Comparison of ENCODE assay signal across 1 cellular context in genomic region chr21:45430521-45431501, GRCh38.
TF ChIP-seq lines count a peak whose summit lies in the region.

No MANE protein-coding gene starts in this region.

TF ChIP-seq in HepG2, 621 proteins besides CTCF, POLR2A, EP300 and RAD21 (continued from another document and continues in another):
- TF ChIP-seq ZNF574 (CRISPR knock-in tag; IDR thresholded peaks at IDR 0.05) (peak; percentile 33), NR3C1 (CRISPR knock-in tag; IDR thresholded peaks at IDR 0.05) (no peak), GPN1 (CRISPR knock-in tag; IDR thresholded peaks at IDR 0.05; ENCODE audit: borderline replicate concordance) (no peak), ZNF180 (CRISPR knock-in tag; IDR thresholded peaks at IDR 0.05; ENCODE audit: borderline replicate concordance, low read depth) (no peak), ZNF124 (CRISPR knock-in tag; IDR thresholded peaks at IDR 0.05) (peak; percentile 35; the same call in 1 of the 2 replicates), ZNF577 (CRISPR knock-in tag; IDR thresholded peaks at IDR 0.05; ENCODE audit: borderline replicate concordance, low read depth) (no peak), BCLAF1 (IDR thresholded peaks at IDR 0.05) (no peak), SCMH1 (CRISPR knock-in tag; IDR thresholded peaks at IDR 0.05; ENCODE audit: borderline replicate concordance) (no peak), ZFP36L1 (CRISPR knock-in tag; IDR thresholded peaks at IDR 0.05) (no peak; the same call in 1 of the 2 replicates), TIGD3 (CRISPR knock-in tag; IDR thresholded peaks at IDR 0.05; ENCODE audit: borderline replicate concordance) (no peak), ZSCAN9 (CRISPR knock-in tag; IDR thresholded peaks at IDR 0.05; ENCODE audit: borderline replicate concordance) (peak; percentile 79; the same call in 1 of the 2 replicates), CHCHD3 (CRISPR knock-in tag; IDR thresholded peaks at IDR 0.05) (no peak), HHEX (CRISPR knock-in tag; IDR thresholded peaks at IDR 0.05) (no peak), ZKSCAN5 (CRISPR knock-in tag; IDR thresholded peaks at IDR 0.05) (no peak), ZNF24 (IDR thresholded peaks at IDR 0.05) (no peak), PHB2 (IDR thresholded peaks at IDR 0.05; ENCODE audit: partially characterized antibody) (no peak), ZFYVE20 (CRISPR knock-in tag; IDR thresholded peaks at IDR 0.05; ENCODE audit: borderline replicate concordance, low read depth) (no peak), JUNB (CRISPR knock-in tag; IDR thresholded peaks at IDR 0.05; ENCODE audit: borderline replicate concordance) (no peak), ETV6 (CRISPR knock-in tag; conservative IDR thresholded peaks at IDR 0.05) (no peak), MED8 (CRISPR knock-in tag; IDR thresholded peaks at IDR 0.05; ENCODE audit: insufficient replicate concordance) (no peak), ZNF3 (CRISPR knock-in tag; IDR thresholded peaks at IDR 0.05) (no peak), SOX6 (IDR thresholded peaks at IDR 0.05) (no peak), SOX6 (CRISPR knock-in tag; IDR thresholded peaks at IDR 0.05) (peak; percentile 91), TRIM24 (CRISPR knock-in tag; IDR thresholded peaks at IDR 0.05) (no peak), NFYB (CRISPR knock-in tag; IDR thresholded peaks at IDR 0.05) (0 out of 2 replicates have a peak, but pooled peaks have one; percentile 23), ZBTB40 (IDR thresholded peaks at IDR 0.05) (no peak), ZBTB40 (CRISPR knock-in tag; IDR thresholded peaks at IDR 0.05) (no peak), NFE2L1 (CRISPR knock-in tag; IDR thresholded peaks at IDR 0.05; ENCODE audit: borderline replicate concordance) (no peak), ZEB1 (IDR thresholded peaks at IDR 0.05; ENCODE audit: insufficient replicate concordance, low read depth) (no peak), ZFX (CRISPR knock-in tag; IDR thresholded peaks at IDR 0.05; ENCODE audit: low read depth) (peak; percentile 85), JARID2 (CRISPR knock-in tag; IDR thresholded peaks at IDR 0.05; ENCODE audit: insufficient replicate concordance) (no peak), ZBTB21 (CRISPR knock-in tag; IDR thresholded peaks at IDR 0.05) (no peak), ZNF446 (CRISPR knock-in tag; IDR thresholded peaks at IDR 0.05) (no peak)
- TF ChIP-seq, protein P1, sequence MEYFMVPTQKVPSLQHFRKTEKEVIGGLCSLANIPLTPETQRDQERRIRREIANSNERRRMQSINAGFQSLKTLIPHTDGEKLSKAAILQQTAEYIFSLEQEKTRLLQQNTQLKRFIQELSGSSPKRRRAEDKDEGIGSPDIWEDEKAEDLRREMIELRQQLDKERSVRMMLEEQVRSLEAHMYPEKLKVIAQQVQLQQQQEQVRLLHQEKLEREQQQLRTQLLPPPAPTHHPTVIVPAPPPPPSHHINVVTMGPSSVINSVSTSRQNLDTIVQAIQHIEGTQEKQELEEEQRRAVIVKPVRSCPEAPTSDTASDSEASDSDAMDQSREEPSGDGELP (IDR thresholded peaks at IDR 0.05; ENCODE audit: borderline replicate concordance, low read depth) = peak; percentile 88; the same call in 1 of the 2 replicates
- TF ChIP-seq, protein P2, sequence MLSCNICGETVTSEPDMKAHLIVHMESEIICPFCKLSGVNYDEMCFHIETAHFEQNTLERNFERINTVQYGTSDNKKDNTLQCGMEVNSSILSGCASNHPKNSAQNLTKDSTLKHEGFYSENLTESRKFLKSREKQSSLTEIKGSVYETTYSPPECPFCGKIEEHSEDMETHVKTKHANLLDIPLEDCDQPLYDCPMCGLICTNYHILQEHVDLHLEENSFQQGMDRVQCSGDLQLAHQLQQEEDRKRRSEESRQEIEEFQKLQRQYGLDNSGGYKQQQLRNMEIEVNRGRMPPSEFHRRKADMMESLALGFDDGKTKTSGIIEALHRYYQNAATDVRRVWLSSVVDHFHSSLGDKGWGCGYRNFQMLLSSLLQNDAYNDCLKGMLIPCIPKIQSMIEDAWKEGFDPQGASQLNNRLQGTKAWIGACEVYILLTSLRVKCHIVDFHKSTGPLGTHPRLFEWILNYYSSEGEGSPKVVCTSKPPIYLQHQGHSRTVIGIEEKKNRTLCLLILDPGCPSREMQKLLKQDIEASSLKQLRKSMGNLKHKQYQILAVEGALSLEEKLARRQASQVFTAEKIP (CRISPR knock-in tag; IDR thresholded peaks at IDR 0.05; ENCODE audit: borderline replicate concordance) = no peak
- TF ChIP-seq, protein P3, sequence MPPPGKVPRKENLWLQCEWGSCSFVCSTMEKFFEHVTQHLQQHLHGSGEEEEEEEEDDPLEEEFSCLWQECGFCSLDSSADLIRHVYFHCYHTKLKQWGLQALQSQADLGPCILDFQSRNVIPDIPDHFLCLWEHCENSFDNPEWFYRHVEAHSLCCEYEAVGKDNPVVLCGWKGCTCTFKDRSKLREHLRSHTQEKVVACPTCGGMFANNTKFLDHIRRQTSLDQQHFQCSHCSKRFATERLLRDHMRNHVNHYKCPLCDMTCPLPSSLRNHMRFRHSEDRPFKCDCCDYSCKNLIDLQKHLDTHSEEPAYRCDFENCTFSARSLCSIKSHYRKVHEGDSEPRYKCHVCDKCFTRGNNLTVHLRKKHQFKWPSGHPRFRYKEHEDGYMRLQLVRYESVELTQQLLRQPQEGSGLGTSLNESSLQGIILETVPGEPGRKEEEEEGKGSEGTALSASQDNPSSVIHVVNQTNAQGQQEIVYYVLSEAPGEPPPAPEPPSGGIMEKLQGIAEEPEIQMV (CRISPR knock-in tag; IDR thresholded peaks at IDR 0.05; ENCODE audit: low read depth) = no peak
- TF ChIP-seq, protein P4, sequence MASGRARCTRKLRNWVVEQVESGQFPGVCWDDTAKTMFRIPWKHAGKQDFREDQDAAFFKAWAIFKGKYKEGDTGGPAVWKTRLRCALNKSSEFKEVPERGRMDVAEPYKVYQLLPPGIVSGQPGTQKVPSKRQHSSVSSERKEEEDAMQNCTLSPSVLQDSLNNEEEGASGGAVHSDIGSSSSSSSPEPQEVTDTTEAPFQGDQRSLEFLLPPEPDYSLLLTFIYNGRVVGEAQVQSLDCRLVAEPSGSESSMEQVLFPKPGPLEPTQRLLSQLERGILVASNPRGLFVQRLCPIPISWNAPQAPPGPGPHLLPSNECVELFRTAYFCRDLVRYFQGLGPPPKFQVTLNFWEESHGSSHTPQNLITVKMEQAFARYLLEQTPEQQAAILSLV (CRISPR knock-in tag; IDR thresholded peaks at IDR 0.05; ENCODE audit: borderline replicate concordance) = no peak; the same call in 1 of the 2 replicates
- TF ChIP-seq, protein P5, sequence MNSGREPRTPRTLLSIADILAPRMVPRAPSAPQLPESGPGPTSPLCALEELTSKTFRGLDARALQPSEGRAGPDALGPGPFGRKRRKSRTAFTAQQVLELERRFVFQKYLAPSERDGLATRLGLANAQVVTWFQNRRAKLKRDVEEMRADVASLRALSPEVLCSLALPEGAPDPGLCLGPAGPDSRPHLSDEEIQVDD (CRISPR knock-in tag; IDR thresholded peaks at IDR 0.05; ENCODE audit: borderline replicate concordance) = no peak
